In genomic region chr17:73285916-73286862, GRCh38 we compare ENCODE assay signal across 1 cellular context.
TF ChIP-seq lines count a peak whose summit lies in the region.

No MANE protein-coding gene starts in this region.

TF ChIP-seq in WTC11, 78 proteins besides CTCF, POLR2A, EP300 and RAD21 (continued from another document):
- TF ChIP-seq AR (CRISPR knock-in tag; IDR thresholded peaks at IDR 0.05) (no peak), JAZF1 (CRISPR knock-in tag; IDR thresholded peaks at IDR 0.05) (no peak), ZNF219 (CRISPR knock-in tag; IDR thresholded peaks at IDR 0.05; ENCODE audit: borderline replicate concordance) (no peak), NFYB (CRISPR knock-in tag; conservative IDR thresholded peaks at IDR 0.05; ENCODE audit: low read depth) (no peak), SMAD4 (CRISPR knock-in tag; IDR thresholded peaks at IDR 0.05) (no peak), MAX (CRISPR knock-in tag; IDR thresholded peaks at IDR 0.05) (no peak), ZBTB43 (CRISPR knock-in tag; IDR thresholded peaks at IDR 0.05) (no peak), AFF4 (CRISPR knock-in tag; IDR thresholded peaks at IDR 0.05; ENCODE audit: borderline replicate concordance) (no peak), MXD4 (CRISPR knock-in tag; IDR thresholded peaks at IDR 0.05; ENCODE audit: borderline replicate concordance) (no peak), CDX4 (CRISPR knock-in tag; IDR thresholded peaks at IDR 0.05; ENCODE audit: borderline replicate concordance) (no peak), USF1 (CRISPR knock-in tag; IDR thresholded peaks at IDR 0.05) (no peak), ESRRA (CRISPR knock-in tag; IDR thresholded peaks at IDR 0.05; ENCODE audit: borderline replicate concordance) (no peak)
TF ChIP-seq in WTC11: peak in this region for 0.
